In the genomic region with DNA sequence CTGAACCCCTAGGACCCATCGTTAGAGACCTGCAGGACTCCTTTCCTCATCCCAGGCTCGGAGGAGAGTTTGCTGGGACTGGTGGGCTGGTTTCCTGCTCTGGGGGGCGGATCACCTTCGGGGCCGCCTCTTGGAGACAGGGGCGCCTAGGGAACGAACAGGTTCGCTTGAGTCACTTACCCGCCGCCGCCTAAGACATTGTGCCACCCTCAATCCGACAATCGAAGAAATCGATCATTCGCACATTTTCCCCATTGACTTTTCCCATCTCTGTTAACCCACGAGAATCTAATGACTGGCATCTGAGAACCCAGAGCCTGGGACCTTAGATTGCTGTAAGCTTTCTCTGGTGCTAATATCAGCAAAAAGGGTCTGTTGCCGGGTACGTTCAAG, we compare ENCODE assay signal across 8 cellular contexts. TPM values are rescaled to one million over a fixed set of nuclear protein-coding genes. Genes with fewer than 3 reads are reported as not detected.
DNase-seq lines count a peak whose midpoint lies in the region; TF ChIP-seq lines count a peak whose summit lies in the region.

No MANE protein-coding gene starts in this region.

- no peak for DNase-seq in HFFc6
- peak; percentile 64 for DNase-seq in activated CD8-positive, alpha-beta memory T cell treated with anti-CD3 and anti-CD28 coated beads, Interleukin-2, amount 50 U/mL, for 4 hours
- DNase-seq in stimulated activated CD4-positive, alpha-beta T cell treated with anti-CD3 and anti-CD28 coated beads, Interleukin-12 subunit alpha, Interleukin-12 subunit beta, amount 100 ng/mL, for 4 hours, result no peak
- DNase-seq in SHP77 treated with DMSO at 0.1 percent for 48 hours (lab: John Stamatoyannopoulos, UW), result no peak
- DNase-seq in AG08395 (ENCODE audit: low spot score), result no peak

- peaks cover 37% of the 10 kb centered on the region for H3K36me3 Mint-ChIP-seq in HFFc6 (ENCODE audit: low read depth)
- H3K36me3 Mint-ChIP-seq in stimulated activated naive CD8-positive, alpha-beta T cell treated with anti-CD3 and anti-CD28 coated beads, Interleukin-15, Interleukin-2, amounts not matched to agents 100 ng/mL and 50 ng/mL, for 24 hours (ENCODE audit: low read depth), result peaks cover 40% of the 10 kb centered on the region

- H3K27me3 Mint-ChIP-seq in HFFc6 (ENCODE audit: insufficient read depth), result no peaks in the 10 kb centered on the region; the same call in 1 of the 2 replicates
- no peaks in the 10 kb centered on the region for H3K27me3 Mint-ChIP-seq in stimulated activated naive CD8-positive, alpha-beta T cell treated with anti-CD3 and anti-CD28 coated beads, Interleukin-15, Interleukin-2, amounts not matched to agents 100 ng/mL and 50 ng/mL, for 24 hours

- H3K9me3 Mint-ChIP-seq in HFFc6, result no peaks in the 10 kb centered on the region; the same call in 1 of the 2 replicates
- no peaks in the 10 kb centered on the region for H3K9me3 Mint-ChIP-seq in stimulated activated naive CD8-positive, alpha-beta T cell treated with anti-CD3 and anti-CD28 coated beads, Interleukin-15, Interleukin-2, amounts not matched to agents 100 ng/mL and 50 ng/mL, for 24 hours

- peak overlapping the region; percentile 74 for H3K9ac ChIP-seq in ES-I3 (ENCODE audit: low read depth, low read length)

- H3K4me1 Mint-ChIP-seq in HFFc6 (ENCODE audit: low read depth), result peaks cover 48% of the 10 kb centered on the region
- H3K4me1 Mint-ChIP-seq in stimulated activated naive CD8-positive, alpha-beta T cell treated with anti-CD3 and anti-CD28 coated beads, Interleukin-15, Interleukin-2, amounts not matched to agents 100 ng/mL and 50 ng/mL, for 24 hours (ENCODE audit: low read depth), result peaks cover 70% of the 10 kb centered on the region

- peak overlapping the region; percentile 96 for H3K4me3 Mint-ChIP-seq in HFFc6
- peak overlapping the region; percentile 92 for H3K4me3 Mint-ChIP-seq in stimulated activated naive CD8-positive, alpha-beta T cell treated with anti-CD3 and anti-CD28 coated beads, Interleukin-15, Interleukin-2, amounts not matched to agents 100 ng/mL and 50 ng/mL, for 24 hours

- TF ChIP-seq CTCF in HFFc6 (IDR thresholded peaks at IDR 0.05), result no peak

- peaks cover 16% of the 10 kb centered on the region for H3K36me3 ChIP-seq in ES-I3 (ENCODE audit: insufficient read depth, low read length)

- H3K27ac Mint-ChIP-seq in HFFc6, result peak overlapping the region; percentile 99
- H3K27ac Mint-ChIP-seq in stimulated activated naive CD8-positive, alpha-beta T cell treated with anti-CD3 and anti-CD28 coated beads, Interleukin-15, Interleukin-2, amounts not matched to agents 100 ng/mL and 50 ng/mL, for 24 hours, result peak overlapping the region; percentile 98

- peaks cover 5% of the 10 kb centered on the region for H3K4me1 ChIP-seq in ES-I3 (ENCODE audit: insufficient read depth, low read length)

- H3K9me3 ChIP-seq in ES-I3 (ENCODE audit: control insufficient read depth, insufficient read depth, low read length), result no peaks in the 10 kb centered on the region

- H3K4me3 ChIP-seq in iPS-11a (ENCODE audit: low read depth, low read length), result peak overlapping the region; percentile 95

RNA-seq across cellular contexts. Expression of a gene that starts 0.3 kb away (rescaled TPM):
- 10 to 100 TPM; 58.8 to 88.5 (median 73.3) TPM for total RNA-seq in HFFc6 (2021; fragmentation: NEBNext Ultra II Directional; extraction: Animal tissue kit (Norgen Biotek cat#: 25700))

RNA-seq across cellular contexts. Expression of a gene that starts 0.7 kb away (rescaled TPM):
- total RNA-seq in HFFc6 (2021; fragmentation: NEBNext Ultra II Directional; extraction: Animal tissue kit (Norgen Biotek cat#: 25700)), result 100 to 1,000 TPM; 221 to 287 (median 268) TPM
